In the genomic region with DNA sequence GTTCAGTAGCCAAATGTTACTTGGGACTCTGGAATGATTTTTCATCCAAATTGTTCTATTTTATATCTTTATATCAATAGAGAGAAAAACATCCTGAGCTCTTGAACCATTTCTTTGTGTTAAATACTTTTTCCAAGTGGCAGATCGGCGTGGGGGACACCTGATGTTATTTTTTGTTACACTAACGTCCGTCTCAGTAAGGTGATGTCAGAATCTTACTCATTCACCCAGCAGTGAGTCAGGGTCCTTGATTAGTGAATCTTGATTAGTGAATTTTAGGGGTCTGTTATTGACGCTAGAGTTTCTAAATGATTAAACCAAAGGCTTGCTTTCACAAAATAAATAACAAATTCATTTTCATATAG, we compare ENCODE assay signal across 8 cellular contexts. TPM values are rescaled to one million over a fixed set of nuclear protein-coding genes. Genes with fewer than 3 reads are reported as not detected.
A peak's percentile ranks its signal among the peaks of the same experiment; 100 is the strongest.
DNase-seq lines count a peak whose midpoint lies in the region; TF ChIP-seq lines count a peak whose summit lies in the region.

No MANE protein-coding gene starts in this region.

- H3K36me3 Mint-ChIP-seq in activated naive CD4-positive, alpha-beta T cell treated with anti-CD3 and anti-CD28 coated beads, Interleukin-2, amount 50 U/mL, for 24 hours = no peaks in the 10 kb centered on the region
- H3K36me3 Mint-ChIP-seq in activated naive CD8-positive, alpha-beta T cell treated with anti-CD3 and anti-CD28 coated beads for 36 hours = peaks cover 7% of the 10 kb centered on the region
- peaks cover 11% of the 10 kb centered on the region for H3K36me3 Mint-ChIP-seq in type B pancreatic cell

- no peak for TF ChIP-seq CTCF in type B pancreatic cell (conservative IDR thresholded peaks at IDR 0.05)

- peak overlapping the region; percentile 65 for H3K27ac Mint-ChIP-seq in activated naive CD4-positive, alpha-beta T cell treated with anti-CD3 and anti-CD28 coated beads, Interleukin-2, amount 50 U/mL, for 24 hours
- H3K27ac Mint-ChIP-seq in activated naive CD8-positive, alpha-beta T cell treated with anti-CD3 and anti-CD28 coated beads for 36 hours = no peak overlapping the region
- H3K27ac Mint-ChIP-seq in type B pancreatic cell = peak overlapping the region; percentile 58

- peaks cover 51% of the 10 kb centered on the region for H3K4me1 Mint-ChIP-seq in activated naive CD4-positive, alpha-beta T cell treated with anti-CD3 and anti-CD28 coated beads, Interleukin-2, amount 50 U/mL, for 24 hours
- peaks cover 46% of the 10 kb centered on the region for H3K4me1 Mint-ChIP-seq in activated naive CD8-positive, alpha-beta T cell treated with anti-CD3 and anti-CD28 coated beads for 36 hours
- peaks cover 38% of the 10 kb centered on the region for H3K4me1 Mint-ChIP-seq in type B pancreatic cell (ENCODE audit: unreplicated experiment)

- H3K9me3 Mint-ChIP-seq in activated naive CD4-positive, alpha-beta T cell treated with anti-CD3 and anti-CD28 coated beads, Interleukin-2, amount 50 U/mL, for 24 hours = no peaks in the 10 kb centered on the region
- H3K9me3 Mint-ChIP-seq in activated naive CD8-positive, alpha-beta T cell treated with anti-CD3 and anti-CD28 coated beads for 36 hours = peaks cover 5% of the 10 kb centered on the region
- H3K9me3 Mint-ChIP-seq in type B pancreatic cell = no peaks in the 10 kb centered on the region

- in situ Hi-C loops in G401 (cut with HindIII; ENCODE audit: low sequenced_read_pairs) = no loop called here

- no peaks in the 10 kb centered on the region for H3K27me3 Mint-ChIP-seq in activated naive CD4-positive, alpha-beta T cell treated with anti-CD3 and anti-CD28 coated beads, Interleukin-2, amount 50 U/mL, for 24 hours
- no peaks in the 10 kb centered on the region for H3K27me3 Mint-ChIP-seq in activated naive CD8-positive, alpha-beta T cell treated with anti-CD3 and anti-CD28 coated beads for 36 hours
- H3K27me3 Mint-ChIP-seq in type B pancreatic cell = no peaks in the 10 kb centered on the region

- peak overlapping the region; percentile 82 for H3K4me3 Mint-ChIP-seq in activated naive CD4-positive, alpha-beta T cell treated with anti-CD3 and anti-CD28 coated beads, Interleukin-2, amount 50 U/mL, for 24 hours
- H3K4me3 Mint-ChIP-seq in activated naive CD8-positive, alpha-beta T cell treated with anti-CD3 and anti-CD28 coated beads for 36 hours = peak overlapping the region; percentile 83
- peak overlapping the region; percentile 91 for H3K4me3 Mint-ChIP-seq in type B pancreatic cell

- no peak for DNase-seq in activated naive CD4-positive, alpha-beta T cell treated with anti-CD3 and anti-CD28 coated beads, Interleukin-2, amount 50 U/mL, for 16 hours
- no peak for DNase-seq in activated naive CD8-positive, alpha-beta T cell treated with anti-CD3 and anti-CD28 coated beads for 36 hours
- DNase-seq in left kidney (ENCODE audit: low read depth, low spot score) = peak; percentile 24
- DNase-seq in type B pancreatic cell (ENCODE audit: extremely low spot score, unreplicated experiment) = no peak
- DNase-seq in stimulated activated CD4-positive, alpha-beta T cell treated with anti-CD3 and anti-CD28 coated beads, Interleukin-4, amount 100 ng/mL, for 4 hours = no peak
- no peak for DNase-seq in G401 (ENCODE audit: low spot score)
- DNase-seq in activated CD4-positive, CD25-positive, alpha-beta regulatory T cell (lab: John Stamatoyannopoulos, UW) = no peak

RNA-seq across cellular contexts. Expression of a gene that starts 1.7 kb away (rescaled TPM):
- total RNA-seq in activated naive CD8-positive, alpha-beta T cell treated with anti-CD3 and anti-CD28 coated beads for 36 hours = 10 to 100 TPM; 27.3 to 27.9 TPM
- 43.4 and 65.7 TPM in 2 replicates for total RNA-seq in type B pancreatic cell (ENCODE audit: low replicate concordance)
- 36.1 and 66.7 TPM in 2 replicates for total RNA-seq in G401 (2014; rRNA removed; shearing (Covaris generic))

RNA-seq across cellular contexts. Expression of a gene that starts 37.7 kb away (rescaled TPM):
- total RNA-seq in activated naive CD8-positive, alpha-beta T cell treated with anti-CD3 and anti-CD28 coated beads for 36 hours = 10 to 100 TPM; 18.1 to 18.8 TPM
- total RNA-seq in type B pancreatic cell (ENCODE audit: low replicate concordance) = 23.2 and 29.3 TPM in 2 replicates
- 31.2 and 31.3 TPM in 2 replicates for total RNA-seq in G401 (2014; rRNA removed; shearing (Covaris generic))
